Comparison of ENCODE assay signal across 12 cellular contexts in genomic region chr5:112709416-112709815, GRCh38. TPM values are rescaled to one million over a fixed set of nuclear protein-coding genes. Genes with fewer than 3 reads are reported as not detected.
A peak's percentile ranks its signal among the peaks of the same experiment; 100 is the strongest.
DNase-seq lines count a peak whose midpoint lies in the region; ATAC-seq, FAIRE-seq and TF ChIP-seq lines count a peak whose summit lies in the region.
"Had no signal": no experiment of that assay in that cellular context is flagged by ENCODE, and none has a peak within 500 bp of the region (broad histone marks: within the 10 kb centered on the region; RNA-seq: fewer than 3 reads in every experiment).

No MANE protein-coding gene starts in this region.

- H3K4me1 Mint-ChIP-seq in GM23338 (peaks cover 34% of the 10 kb centered on the region), mesothelial cell of epicardium (peaks cover 32% of the 10 kb centered on the region)

- no peak overlapping the region for H2AFZ ChIP-seq in GM23338

- H3K79me2 ChIP-seq in GM23338 (replicated peaks; ENCODE audit: insufficient read depth): peaks cover 67% of the 10 kb centered on the region

- FAIRE-seq in kidney (lab: Jason Lieb, UNC): no peak

- H3K36me3 ChIP-seq in GM23338 (ENCODE audit: insufficient read depth): no peaks in the 10 kb centered on the region
- H3K36me3 ChIP-seq in kidney (ENCODE audit: control insufficient read depth in 1 of 2, insufficient read depth in 2 of 2, low read length in 2 of 2): no peaks in the 10 kb centered on the region
- H3K36me3 ChIP-seq: transverse colon had no signal

- H3K27me3 ChIP-seq in AG04450 (ENCODE audit: control insufficient read depth, insufficient read depth, low read length): no peaks in the 10 kb centered on the region
- no peaks in the 10 kb centered on the region for H3K27me3 ChIP-seq in GM23338 (ENCODE audit: insufficient read depth)
- H3K27me3 ChIP-seq: transverse colon had no signal

- H3K4me3 Mint-ChIP-seq in GM23338: peak overlapping the region; percentile 89
- peak overlapping the region; percentile 96 for H3K4me3 Mint-ChIP-seq in mesothelial cell of epicardium

- no peak for DNase-seq in AG04450 (ENCODE audit: low read depth, low spot score)
- DNase-seq in GM23338 (ENCODE audit: low spot score): no peak
- peak; percentile 41 for DNase-seq in amniotic epithelial cell (ENCODE audit: low read depth)
- DNase-seq in mesothelial cell of epicardium (ENCODE audit: low spot score in 2 of 2, unreplicated experiment in 2 of 2): no peak
- DNase-seq in kidney: no peak
- no peak for DNase-seq in DMS 273 (lab: John Stamatoyannopoulos, UW; ENCODE audit: unreplicated experiment)
- DNase-seq in stimulated activated CD4-positive, alpha-beta T cell treated with anti-CD3 and anti-CD28 coated beads, Interleukin-4, amount 100 ng/mL, for 4 hours: no peak
- DNase-seq: activated naive CD4-positive, alpha-beta T cell treated with anti-CD3 and anti-CD28 coated beads for 36 hours; DMS53; NCI-H524 treated with DMSO at 0.1 percent for 48 hours; transverse colon had no signal

- peaks cover 3% of the 10 kb centered on the region for H3K27me3 Mint-ChIP-seq in GM23338 (ENCODE audit: insufficient read depth, low read depth, poor library complexity)
- H3K27me3 Mint-ChIP-seq in mesothelial cell of epicardium (ENCODE audit: low read depth): no peaks in the 10 kb centered on the region

- peak overlapping the region; percentile 92 for H3K4me2 ChIP-seq in GM23338

- H3K9me2 ChIP-seq in GM23338 (ENCODE audit: insufficient read depth): no peaks in the 10 kb centered on the region

- no peak overlapping the region for H3K27ac ChIP-seq in AG04450 (ENCODE audit: low read depth, low read length)
- H3K27ac ChIP-seq in GM23338 (ENCODE audit: low read depth): no peak overlapping the region
- H3K27ac ChIP-seq in kidney (ENCODE audit: low read depth in 2 of 2, low read length in 2 of 2): no peak overlapping the region

- no peak for TF ChIP-seq CTCF in AG04450 (IDR thresholded peaks at IDR 0.05; ENCODE audit: low read depth, low read length)
- no peak for TF ChIP-seq CTCF in GM23338 (conservative IDR thresholded peaks at IDR 0.05; ENCODE audit: low read depth in 2 of 2)
- no peak for TF ChIP-seq CTCF in mesothelial cell of epicardium (IDR thresholded peaks at IDR 0.05; ENCODE audit: unreplicated experiment)
- no peak for TF ChIP-seq CTCF in kidney (IDR thresholded peaks at IDR 0.05; ENCODE audit: borderline replicate concordance, extremely low read depth, insufficient read depth)

- H3K9me3 Mint-ChIP-seq in GM23338: no peaks in the 10 kb centered on the region
- no peaks in the 10 kb centered on the region for H3K9me3 Mint-ChIP-seq in mesothelial cell of epicardium
- H3K9me3 Mint-ChIP-seq: activated naive CD4-positive, alpha-beta T cell treated with anti-CD3 and anti-CD28 coated beads for 36 hours had no signal

- no peak overlapping the region for H3K9ac ChIP-seq in kidney (ENCODE audit: low read length in 2 of 2)

- H3K9me3 ChIP-seq in AG04450 (ENCODE audit: control insufficient read depth, insufficient read depth, low read length) (peaks cover 2% of the 10 kb centered on the region; the same call in 1 of the 2 replicates), kidney (ENCODE audit: control insufficient read depth in 1 of 2, low read length in 2 of 2) (no peaks in the 10 kb centered on the region)
- H3K9me3 ChIP-seq: transverse colon had no signal

- CTCF ChIA-PET in AG04450 (lab: Charles Lee): interaction anchor here (1.0 to 2.0 kb wide), 4 partner anchors 22 to 139 kb away, joined by 4 to 5 read pairs (median 4); no protein-coding TSS in a partner anchor

- H3F3A ChIP-seq in GM23338 (replicated peaks; ENCODE audit: low read depth): no peaks in the 10 kb centered on the region; the same call in 1 of the 2 replicates

- H3K27ac Mint-ChIP-seq in GM23338: no peak overlapping the region
- H3K27ac Mint-ChIP-seq in mesothelial cell of epicardium: peak overlapping the region; percentile 96
- H3K27ac Mint-ChIP-seq: activated naive CD4-positive, alpha-beta T cell treated with anti-CD3 and anti-CD28 coated beads for 36 hours had no signal

- H3K4me3 ChIP-seq in AG04450 (ENCODE audit: low read depth, low read length) (peak overlapping the region; percentile 98), GM23338 (peak overlapping the region; percentile 98), kidney (ENCODE audit: low read length in 2 of 2) (peak overlapping the region in 1 of 2 donors; percentile 84)

- H3K4me1 ChIP-seq in GM23338 (ENCODE audit: insufficient read depth): peaks cover 19% of the 10 kb centered on the region
- H3K4me1 ChIP-seq in kidney (ENCODE audit: control insufficient read depth in 1 of 2, insufficient read depth in 1 of 2, low read depth in 1 of 2, low read length in 2 of 2): peaks cover 5% of the 10 kb centered on the region in 2 donors

- peaks cover 8% of the 10 kb centered on the region; the same call in 1 of the 2 replicates for H4K20me1 ChIP-seq in GM23338 (replicated peaks; ENCODE audit: insufficient read depth)

- POLR2A ChIA-PET in AG04450 (lab: Yijun Ruan, JAX): interaction anchor here (1.2 kb wide), 1 partner anchor 9 kb away, joined by 3 read pairs; no protein-coding TSS in a partner anchor

- H3K36me3 Mint-ChIP-seq in GM23338 (ENCODE audit: low read depth): no peaks in the 10 kb centered on the region; the same call in 1 of the 3 replicates
- H3K36me3 Mint-ChIP-seq in mesothelial cell of epicardium: peaks cover 3% of the 10 kb centered on the region

- intact Hi-C loops in kidney (cut with DNase I): no loop called here

- no peak for ATAC-seq in GM23338
- ATAC-seq in HG03457 (IDR thresholded peaks at IDR 0.05; ENCODE audit: unreplicated experiment): no peak

TF ChIP-seq in GM23338, 12 proteins besides CTCF, POLR2A, EP300 and RAD21 (continues in another document):
- TF ChIP-seq NANOG (IDR thresholded peaks at IDR 0.05; ENCODE audit: borderline replicate concordance): no peak
- TF ChIP-seq ETS1 (IDR thresholded peaks at IDR 0.05): no peak
- no peak for TF ChIP-seq JUNB (IDR thresholded peaks at IDR 0.05; ENCODE audit: unreplicated experiment)
- TF ChIP-seq ZNF331 (CRISPR knock-in tag; IDR thresholded peaks at IDR 0.05; ENCODE audit: low read depth): no peak
- TF ChIP-seq ZNF114 (CRISPR knock-in tag; IDR thresholded peaks at IDR 0.05): no peak
- no peak for TF ChIP-seq REST (IDR thresholded peaks at IDR 0.05; ENCODE audit: unreplicated experiment)
- TF ChIP-seq EZH2 (IDR thresholded peaks at IDR 0.05; ENCODE audit: low read depth, unreplicated experiment): no peak
- no peak for TF ChIP-seq STAT1 (IDR thresholded peaks at IDR 0.05; ENCODE audit: unreplicated experiment)
- TF ChIP-seq EZH2phosphoT487 (IDR thresholded peaks at IDR 0.05; ENCODE audit: unreplicated experiment): no peak

RNA-seq across cellular contexts. Expression of gene APC, which starts 28.3 kb away (rescaled TPM):
- polyA plus RNA-seq in AG04450 (2011; rRNA removed) (16.0 and 25.7 TPM in 2 replicates), GM23338 (2016; fragmentation: Nextera tagmentation; extraction: Ambion mirVana) (34.8 and 42.4 TPM in 2 replicates), kidney (ENCODE audit: insufficient read depth, low read depth, low replicate concordance) (2.7 TPM)
- polyA minus RNA-seq in AG04450 (2011; rRNA and poly(A)+ RNA removed): 43.6 and 68.5 TPM in 2 replicates
- 45.3 and 62.9 TPM in 2 replicates for total RNA-seq in GM23338 (2014; rRNA removed; shearing (Covaris generic))
- total RNA-seq in mesothelial cell of epicardium (53.7 to 56.3 TPM (median 54.6 TPM) in 3 replicates), kidney (44.9 TPM)
